ENCODE assay signal across 16 cellular contexts in genomic region chr2:237631029-237631785, GRCh38. TPM values are rescaled to one million over a fixed set of nuclear protein-coding genes. Genes with fewer than 3 reads are reported as not detected.
DNase-seq lines count a peak whose midpoint lies in the region; ATAC-seq and TF ChIP-seq lines count a peak whose summit lies in the region.
"Had no signal": no experiment of that assay in that cellular context is flagged by ENCODE, and none has a peak within 500 bp of the region (broad histone marks: within the 10 kb centered on the region; RNA-seq: fewer than 3 reads in every experiment).

No MANE protein-coding gene starts in this region.

- no peak overlapping the region for H3K9ac ChIP-seq in GM23248

- TF ChIP-seq CTCF in gastrocnemius medialis (IDR thresholded peaks at IDR 0.05 in 4 of 5, conservative IDR thresholded peaks at IDR 0.05 in 1 of 5) (no peak), mucosa of descending colon (IDR thresholded peaks at IDR 0.05) (no peak)

- WGBS in GM23248 (ENCODE audit: low coverage in 1 of 2, low lambda C conversion rate in 2 of 2, missing lambda C conversion rate in 2 of 2), 2 experiments: 77 to 82% methylated on average over 14 of the region's 14 CpGs

- H3K4me3 ChIP-seq in GM23248 (no peak overlapping the region), SJCRH30 (no peak overlapping the region), gastrocnemius medialis (no peak overlapping the region), mucosa of descending colon (no peak overlapping the region)
- H3K4me3 ChIP-seq: colonic mucosa, Peyer's patch had no signal

- H2AFZ ChIP-seq in GM23248: no peak overlapping the region

- H3K79me2 ChIP-seq in GM23248 (ENCODE audit: insufficient read depth): peaks cover 72% of the 10 kb centered on the region

- H3K9me2 ChIP-seq in GM23248 (ENCODE audit: insufficient read depth): no peaks in the 10 kb centered on the region

- DNase-seq in GM23248 (peak; percentile 66), SJCRH30 (no peak), iPS-NIHi11 (ENCODE audit: low spot score) (peak; percentile 35), gastrocnemius medialis (no peak), NCI-H1105 treated with DMSO at 0.1 percent for 48 hours (lab: John Stamatoyannopoulos, UW) (no peak), NCI-H146 (lab: John Stamatoyannopoulos, UW) (no peak), mucosa of descending colon (no peak)
- DNase-seq: activated effector memory CD4-positive, alpha-beta T cell treated with Interleukin-2 at 50 U/mL for 16 hours; amygdala; colonic mucosa; DMS53; glutamatergic neuron; NCI-H748 treated with DMSO at 0.1 percent for 48 hours; Peyer's patch; WERI-Rb-1 had no signal

- intact Hi-C loops in gastrocnemius medialis (cut with DNase I; ENCODE audit: low total_unique reads): loop anchor here (10.0 kb wide), 1 partner anchor 1386 kb away; no protein-coding TSS in a partner anchor
- intact Hi-C loops in mucosa of descending colon (cut with DNase I, micrococcal nuclease): no loop called here

- H3K27me3 ChIP-seq in GM23248 (replicated peaks; ENCODE audit: insufficient read depth) (no peaks in the 10 kb centered on the region), SJCRH30 (no peaks in the 10 kb centered on the region), gastrocnemius medialis (no peaks in the 10 kb centered on the region)
- H3K27me3 ChIP-seq: colonic mucosa, Peyer's patch had no signal

- in situ Hi-C loops in GM23248 (cut with MboI): no loop called here
- in situ Hi-C loops in gastrocnemius medialis (cut with MboI; ENCODE audit: low sequenced_read_pairs in 4 of 4): no loop called here

- H3K4me1 ChIP-seq in GM23248 (ENCODE audit: insufficient read depth) (peaks cover 21% of the 10 kb centered on the region), SJCRH30 (peaks cover 42% of the 10 kb centered on the region), gastrocnemius medialis (peaks cover 59 to 63% of the 10 kb centered on the region in 2 donors), mucosa of descending colon (ENCODE audit: low read depth) (peaks cover 4% of the 10 kb centered on the region)

- no peak for ATAC-seq in gastrocnemius medialis
- no peak for ATAC-seq in HG03139 (IDR thresholded peaks at IDR 0.05; ENCODE audit: unreplicated experiment)
- ATAC-seq in mucosa of descending colon: no peak

- H3K4me2 ChIP-seq in GM23248 (ENCODE audit: unreplicated experiment): no peak overlapping the region

- TF ChIP-seq POLR2A in gastrocnemius medialis (IDR thresholded peaks at IDR 0.05): no peak

- H3K9me3 ChIP-seq in GM23248 (ENCODE audit: low read depth) (no peaks in the 10 kb centered on the region), SJCRH30 (replicated peaks) (peaks cover 6% of the 10 kb centered on the region), gastrocnemius medialis (no peaks in the 10 kb centered on the region), mucosa of descending colon (peaks cover 7% of the 10 kb centered on the region)
- H3K9me3 ChIP-seq: colonic mucosa, Peyer's patch had no signal

- no peaks in the 10 kb centered on the region for H3F3A ChIP-seq in GM23248 (ENCODE audit: insufficient read depth)

- H4K20me1 ChIP-seq in GM23248 (ENCODE audit: insufficient read depth): no peaks in the 10 kb centered on the region

- 0 out of 2 replicates have a peak, but pooled peaks cover 3% of the 10 kb centered on the region for H3K36me3 ChIP-seq in GM23248 (ENCODE audit: low read depth)
- H3K36me3 ChIP-seq in SJCRH30: peaks cover 48% of the 10 kb centered on the region
- H3K36me3 ChIP-seq in gastrocnemius medialis: no peaks in the 10 kb centered on the region
- no peaks in the 10 kb centered on the region for H3K36me3 ChIP-seq in mucosa of descending colon (ENCODE audit: low read depth)
- H3K36me3 ChIP-seq: colonic mucosa, Peyer's patch, WERI-Rb-1 had no signal

- H3K27ac ChIP-seq in GM23248: no peak overlapping the region
- peak overlapping the region; percentile 11 for H3K27ac ChIP-seq in SJCRH30
- peak overlapping the region; percentile 84 to 88 (median 86) for H3K27ac ChIP-seq in gastrocnemius medialis
- H3K27ac ChIP-seq: colonic mucosa, Peyer's patch, WERI-Rb-1 had no signal

RNA-seq across cellular contexts. Expression of gene LRRFIP1, which starts 3.8 kb away (rescaled TPM):
- total RNA-seq in GM23248 (2014; rRNA removed; shearing (Covaris generic)): 56.8 and 84.4 TPM in 2 replicates
- 149 and 159 TPM in 2 replicates for polyA plus RNA-seq in GM23248 (2016; fragmentation: Nextera tagmentation; extraction: Ambion mirVana)
- total RNA-seq in SJCRH30 (2014; rRNA removed; shearing (Covaris generic)): 53.3 and 61.5 TPM in 2 replicates
- 10 to 100 TPM; 37.9 to 74.1 (median 54.0) TPM for total RNA-seq in gastrocnemius medialis
- 100 to 1,000 TPM; 114 to 157 (median 120) TPM for total RNA-seq in mucosa of descending colon

RNA-seq across cellular contexts. Expression of gene RAB17, which starts 40.7 kb away (rescaled TPM):
- total RNA-seq in GM23248 (2014; rRNA removed; shearing (Covaris generic)): 0.76 and 1.7 TPM in 2 replicates
- 0.34 TPM in 1 of 2 replicates, not detected in the other for polyA plus RNA-seq in GM23248 (2016; fragmentation: Nextera tagmentation; extraction: Ambion mirVana)
- 3.4 and 3.6 TPM in 2 replicates for total RNA-seq in SJCRH30 (2014; rRNA removed; shearing (Covaris generic))
- 1 to 10 TPM in 1 of 4 donors, under 1 TPM in 1, not detected in 2; 0.42 to 1.3 TPM for total RNA-seq in gastrocnemius medialis
- 10 to 100 TPM; 25.8 to 95.2 (median 62.8) TPM for total RNA-seq in mucosa of descending colon

Comparison
In these comparisons a context has a peak if more than half of its experiments do, and no peak if none do; other contexts are left out.
1. DNase-seq: peak in GM23248 (single experiment) and iPS-NIHi11 (single experiment); none in SJCRH30 (0 of 2), gastrocnemius medialis (0 of 2), NCI-H1105 treated with DMSO at 0.1 percent for 48 hours (single experiment), NCI-H146 (single experiment) and mucosa of descending colon (0 of 3).